ENCODE assay signal across 8 cellular contexts in the genomic region with DNA sequence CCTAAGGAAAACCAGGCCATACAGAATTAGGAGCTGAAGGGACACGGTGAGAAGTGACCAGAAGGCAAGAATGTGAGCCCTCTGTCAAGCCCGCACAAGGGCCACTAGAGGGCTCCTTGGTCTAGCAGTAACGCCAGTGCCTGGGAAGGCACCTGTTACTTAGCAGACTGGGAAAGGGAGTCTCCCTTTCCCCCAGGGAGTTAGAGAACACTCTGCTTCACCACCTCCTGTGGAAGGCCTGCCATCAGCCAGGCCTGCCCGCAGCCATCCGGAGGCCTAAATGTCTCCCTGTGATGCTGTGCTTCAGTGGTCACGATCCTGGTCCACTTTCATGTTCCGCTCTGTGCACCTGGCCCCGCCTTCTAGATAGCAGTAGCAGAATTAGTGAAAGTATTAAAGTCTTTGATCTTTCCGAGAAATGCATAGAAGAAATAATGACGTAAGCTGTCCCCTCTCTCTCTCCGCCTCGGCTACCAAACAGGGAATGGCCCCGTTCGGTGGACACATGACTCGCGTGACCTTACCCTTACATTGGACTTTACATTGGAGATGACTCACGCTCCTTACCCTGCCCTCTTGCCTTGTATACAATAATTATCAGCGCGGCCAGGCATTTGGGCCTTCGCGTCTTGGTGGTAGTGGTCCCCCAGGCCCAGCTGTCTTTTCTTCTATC. TPM values are rescaled to one million over a fixed set of nuclear protein-coding genes. Genes with fewer than 3 reads are reported as not detected.
DNase-seq lines count a peak whose midpoint lies in the region; ATAC-seq and TF ChIP-seq lines count a peak whose summit lies in the region.

No MANE protein-coding gene starts in this region.

- H3K9me3 ChIP-seq in CD8-positive, alpha-beta T cell (ENCODE audit: low read length), result no peaks in the 10 kb centered on the region
- H3K9me3 ChIP-seq in H9 (ENCODE audit: control insufficient read depth, low read depth, low read length), result no peaks in the 10 kb centered on the region

- no peaks in the 10 kb centered on the region for H3K79me2 ChIP-seq in H9 (ENCODE audit: insufficient read depth, low read length)

- H3K4me3 Mint-ChIP-seq in CD8-positive, alpha-beta T cell, result no peak overlapping the region
- H3K4me3 Mint-ChIP-seq in H9, result no peak overlapping the region

- no peaks in the 10 kb centered on the region for H3K27me3 ChIP-seq in CD8-positive, alpha-beta T cell (ENCODE audit: insufficient read depth, low read length)
- H3K27me3 ChIP-seq in H9 (ENCODE audit: insufficient read depth, low read length), result no peaks in the 10 kb centered on the region

- no peaks in the 10 kb centered on the region for H3K4me1 ChIP-seq in CD8-positive, alpha-beta T cell (ENCODE audit: insufficient read depth, low read length)
- H3K4me1 ChIP-seq in H9 (ENCODE audit: insufficient read depth, low read length), result no peaks in the 10 kb centered on the region

- no peak overlapping the region for H3K4me2 ChIP-seq in H9 (ENCODE audit: insufficient read depth, insufficient read length, low read length)

- no peaks in the 10 kb centered on the region for H4K20me1 ChIP-seq in H9 (ENCODE audit: control insufficient read depth, insufficient read depth, insufficient read length)

- H3T11ph ChIP-seq in H9 (ENCODE audit: low read length), result no peak overlapping the region

- POLR2A ChIA-PET in CD8-positive, alpha-beta T cell (lab: Charles Lee), result no interaction called here

- H3K27me3 Mint-ChIP-seq in CD8-positive, alpha-beta T cell (ENCODE audit: low read depth), result peaks cover 13% of the 10 kb centered on the region
- H3K27me3 Mint-ChIP-seq in H9 (ENCODE audit: low read depth), result peaks cover 44% of the 10 kb centered on the region

- no peak overlapping the region for H3K14ac ChIP-seq in H9 (ENCODE audit: insufficient read depth, low read length)

- H3K23me2 ChIP-seq in H9 (ENCODE audit: insufficient read length, low read depth, low read length, poor library complexity, severe bottlenecking), result no peaks in the 10 kb centered on the region

- intact Hi-C loops in CD8-positive, alpha-beta T cell (cut with DNase I, micrococcal nuclease), result loop anchor here in 1 of 2 experiments (1.0 to 5.0 kb wide), 2 partner anchors 34 to 86 kb away; a partner anchor contains a TSS

- H2AK5ac ChIP-seq in H9 (ENCODE audit: insufficient read length, low read length), result no peak overlapping the region

- no peaks in the 10 kb centered on the region for H3K9me3 Mint-ChIP-seq in CD8-positive, alpha-beta T cell
- H3K9me3 Mint-ChIP-seq in H9, result peaks cover 3 to 9% of the 10 kb centered on the region in 2 experiments; a peak in 3 of 5 replicates

- TF ChIP-seq CTCF in CD8-positive, alpha-beta T cell (IDR thresholded peaks at IDR 0.05), result peak; percentile 22
- TF ChIP-seq CTCF in H9 (conservative IDR thresholded peaks at IDR 0.05), result peak; percentile 90

- ATAC-seq in CD8-positive, alpha-beta T cell, result no peak
- no peak for ATAC-seq in HG03354 (IDR thresholded peaks at IDR 0.05; ENCODE audit: poor library complexity, severe bottlenecking, unreplicated experiment)
- no peak for ATAC-seq in HG03095 (IDR thresholded peaks at IDR 0.05; ENCODE audit: unreplicated experiment)

- H3K9ac ChIP-seq in H9 (ENCODE audit: extremely low read depth, insufficient read length, low read length), result no peak overlapping the region

- no peak overlapping the region for H2BK5ac ChIP-seq in H9 (ENCODE audit: insufficient read length, low read length)

- no peak overlapping the region for H2BK12ac ChIP-seq in H9 (ENCODE audit: insufficient read length, low read depth, low read length)

- no peak overlapping the region for H3K23ac ChIP-seq in H9 (ENCODE audit: insufficient read length, low read depth, low read length)

- no peak overlapping the region for H4K91ac ChIP-seq in H9 (ENCODE audit: insufficient read length, low read depth, low read length)

- H3K18ac ChIP-seq in H9 (ENCODE audit: insufficient read length, low read depth, low read length), result no peak overlapping the region

- peak in 2 of 7 experiments; percentile 29 to 30 for DNase-seq in CD8-positive, alpha-beta T cell
- peak; percentile 77 for DNase-seq in H9
- peak; percentile 28 for DNase-seq in NCI-H82 treated with DMSO at 0.1 percent for 48 hours (lab: John Stamatoyannopoulos, UW; ENCODE audit: unreplicated experiment)
- peak; percentile 68 for DNase-seq in astrocyte of the hippocampus (ENCODE audit: low read depth, low spot score)
- DNase-seq in iris pigment epithelial cell (ENCODE audit: low read depth), result peak; percentile 46
- DNase-seq in stromal cell of bone marrow (ENCODE audit: low read depth), result peak; percentile 15

- H4K5ac ChIP-seq in H9 (ENCODE audit: insufficient read length, low read depth, low read length), result no peak overlapping the region

- no peak overlapping the region for H3K4ac ChIP-seq in H9 (ENCODE audit: low read depth, low read length)

- H4K8ac ChIP-seq in H9 (replicated peaks; ENCODE audit: insufficient read length, low read depth, low read length), result no peak overlapping the region

- H3K4me3 ChIP-seq in CD8-positive, alpha-beta T cell (ENCODE audit: low read depth, low read length), result no peak overlapping the region

- H2BK120ac ChIP-seq in H9 (ENCODE audit: low read depth, low read length, poor library complexity, severe bottlenecking), result no peak overlapping the region

- no peaks in the 10 kb centered on the region for H3K4me1 Mint-ChIP-seq in CD8-positive, alpha-beta T cell (ENCODE audit: low read depth)
- H3K4me1 Mint-ChIP-seq in H9, result peaks cover 14 to 19% of the 10 kb centered on the region in 2 experiments

- H3K36me3 ChIP-seq in CD8-positive, alpha-beta T cell (ENCODE audit: insufficient read depth, low read length), result no peaks in the 10 kb centered on the region

- no CpG with 5 or more reads among the region's 21 CpGs for WGBS in H9 (ENCODE audit: extremely low coverage, insufficient read length, low lambda C conversion rate)

- H3K79me1 ChIP-seq in H9 (ENCODE audit: insufficient read depth, low read depth, low read length, poor library complexity, severe bottlenecking), result no peaks in the 10 kb centered on the region

- H3K56ac ChIP-seq in H9 (ENCODE audit: insufficient read length, low read depth, low read length), result no peak overlapping the region

- no peak overlapping the region for H2AFZ ChIP-seq in H9 (ENCODE audit: low read length)

- H3K27ac Mint-ChIP-seq in CD8-positive, alpha-beta T cell, result no peak overlapping the region
- H3K27ac Mint-ChIP-seq in H9, result no peak overlapping the region

- no peak overlapping the region for H2BK15ac ChIP-seq in H9 (ENCODE audit: low read depth, low read length)

- no peak overlapping the region for H2BK20ac ChIP-seq in H9 (ENCODE audit: low read depth, low read length, poor library complexity, severe bottlenecking)

- H3K36me3 Mint-ChIP-seq in CD8-positive, alpha-beta T cell, result no peaks in the 10 kb centered on the region
- H3K36me3 Mint-ChIP-seq in H9 (ENCODE audit: insufficient read depth in 1 of 3, low read depth in 3 of 3), result no peaks in the 10 kb centered on the region

- CTCF ChIA-PET in CD8-positive, alpha-beta T cell (lab: Charles Lee), result interaction anchor here (0.8 to 1.5 kb wide), 11 partner anchors 10 to 92 kb away, joined by 3 to 8 read pairs (median 4); a partner anchor contains a TSS

- H3K27ac ChIP-seq in CD8-positive, alpha-beta T cell (ENCODE audit: low read depth, low read length), result no peak overlapping the region
- H3K27ac ChIP-seq in H9 (ENCODE audit: insufficient read length, low read depth, low read length), result no peak overlapping the region

RNA-seq across cellular contexts. Expression of a gene that starts 10.7 kb away (rescaled TPM):
- 10 to 100 TPM; 56.8 to 56.9 TPM for total RNA-seq in CD8-positive, alpha-beta T cell
- 1,469 and 1,513 TPM in 2 replicates for total RNA-seq in H9 (2021)

RNA-seq across cellular contexts. Expression of a gene that starts 33.9 kb away (rescaled TPM):
- total RNA-seq in CD8-positive, alpha-beta T cell, result 100 to 1,000 TPM; 220 to 237 TPM
- 152 and 154 TPM in 2 replicates for total RNA-seq in H9 (2021)

RNA-seq across cellular contexts. Expression of a gene that starts 49.6 kb away (rescaled TPM):
- total RNA-seq in CD8-positive, alpha-beta T cell, result not detected
- not detected in 2 replicates for total RNA-seq in H9 (2021)

RNA-seq across cellular contexts. Expression of a gene that starts 56.9 kb away (rescaled TPM):
- 1 to 10 TPM; 1.0 to 2.0 TPM for total RNA-seq in CD8-positive, alpha-beta T cell
- total RNA-seq in H9 (2021), result 6.5 and 6.8 TPM in 2 replicates

Comparison
In these comparisons a context has a peak if more than half of its experiments do, and no peak if none do; other contexts are left out.
1. RNA of a gene that starts 10.7 kb away (total RNA-seq): 1,469 to 1,513 TPM in H9; 56.8 to 56.9 TPM in CD8-positive, alpha-beta T cell; every median in the first group is over 10 times any median in the second.